Comparison of ENCODE assay signal across 8 cellular contexts in the genomic region with DNA sequence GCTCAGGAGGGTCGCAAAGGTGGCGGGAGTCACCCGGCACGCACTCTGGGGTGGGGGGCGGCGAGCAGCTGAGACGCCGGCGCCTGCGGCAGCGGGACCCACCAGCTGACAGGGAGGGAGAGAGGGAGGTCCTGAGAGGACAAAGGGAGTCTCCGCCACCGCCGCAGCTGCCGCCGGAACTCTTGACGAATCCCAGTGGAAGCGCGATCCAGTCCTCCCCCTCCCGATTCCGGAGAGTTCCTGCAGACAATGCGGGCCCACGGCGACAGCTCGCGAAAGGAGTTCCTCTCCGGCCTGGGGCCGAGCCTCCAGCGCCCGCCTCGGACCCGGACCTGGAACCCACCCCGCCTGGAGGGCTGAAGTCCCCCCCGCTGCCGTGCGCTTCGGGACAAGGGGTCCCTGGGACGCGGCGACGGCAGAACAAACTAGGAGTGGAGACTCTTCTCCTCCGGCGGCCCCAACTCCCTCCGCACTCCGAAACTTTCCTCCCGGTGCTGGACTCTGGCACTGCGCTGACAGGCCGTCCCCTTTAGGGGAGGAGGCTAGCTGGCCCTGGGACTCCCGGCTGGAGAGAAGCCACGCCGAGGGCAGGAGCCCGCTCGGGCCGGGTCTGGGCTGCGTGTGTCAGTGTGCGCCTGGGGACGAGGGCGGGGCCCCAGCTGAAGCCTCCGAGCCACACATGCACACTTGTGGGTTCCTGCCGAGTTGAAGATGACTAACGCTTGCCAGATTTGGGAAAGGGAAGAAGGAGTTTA. TPM values are rescaled to one million over a fixed set of nuclear protein-coding genes. Genes with fewer than 3 reads are reported as not detected.
DNase-seq lines count a peak whose midpoint lies in the region; ATAC-seq and TF ChIP-seq lines count a peak whose summit lies in the region.

ANTXR2 (minus strand) TSS at position 623 of the 755 bp plus-strand sequence. CDS start 669 bp downstream, outside the sequence.

- peak within 1 kb of the TSS; percentile 74 for H3K27ac ChIP-seq in 22Rv1

- H3K36me3 Mint-ChIP-seq in activated CD4-positive, alpha-beta T cell treated with anti-CD3 and anti-CD28 coated beads for 36 hours (ENCODE audit: low read depth), result peaks cover 12% of the 10 kb centered on the region

- intact Hi-C loops in activated CD4-positive, alpha-beta T cell treated with anti-CD3 and anti-CD28 coated beads for 36 hours (cut with DNase I, micrococcal nuclease), result loop anchor here (1.0 to 5.0 kb wide), 5 partner anchors 14 to 155 kb away; no protein-coding TSS in a partner anchor
- intact Hi-C loops in left colon (cut with DNase I, micrococcal nuclease), result loop anchor here in 1 of 2 donors (10.0 kb wide), 1 partner anchor 112 kb away; no protein-coding TSS in a partner anchor

- ATAC-seq in GM18505 (IDR thresholded peaks at IDR 0.05; ENCODE audit: unreplicated experiment) (peak; percentile 73), HG02970 (IDR thresholded peaks at IDR 0.05; ENCODE audit: low FRiP score, unreplicated experiment) (peak; percentile 59), left colon (peak; percentile 91)
- peak; percentile 64 for ATAC-seq in activated CD4-positive, alpha-beta T cell treated with anti-CD3 and anti-CD28 coated beads for 36 hours

- POLR2A ChIA-PET in activated CD4-positive, alpha-beta T cell treated with anti-CD3 and anti-CD28 coated beads for 36 hours (lab: Charles Lee), result interaction anchor here (0.6 to 0.9 kb wide), 3 partner anchors 16 to 289 kb away, joined by 3 to 5 read pairs (median 3); no protein-coding TSS in a partner anchor

- H3K4me1 Mint-ChIP-seq in activated CD4-positive, alpha-beta T cell treated with anti-CD3 and anti-CD28 coated beads for 36 hours, result peaks cover 86% of the 10 kb centered on the region

- TF ChIP-seq CTCF in 22Rv1 (IDR thresholded peaks at IDR 0.05), result 0 out of 2 replicates have a peak, but pooled peaks have one; percentile 5

- DNase-seq in NCI-H2171 treated with DMSO at 0.1 percent for 48 hours (lab: John Stamatoyannopoulos, UW) (peak; percentile 49), cortex of kidney (lab: John Stamatoyannopoulos, UW) (peak; percentile 77), left colon (peak; percentile 91 to 93)
- DNase-seq in activated CD4-positive, alpha-beta T cell treated with anti-CD3 and anti-CD28 coated beads for 36 hours, result peak; percentile 79
- DNase-seq in stimulated activated CD4-positive, alpha-beta T cell treated with anti-CD3 and anti-CD28 coated beads, Interleukin-1b, Interleukin-23, amount 100 ng/mL, for 48 hours, result peak; percentile 57

- TF ChIP-seq POLR2A in GM18505 (IDR thresholded peaks at IDR 0.05; ENCODE audit: borderline replicate concordance, extremely low read depth, insufficient read depth, insufficient read length), result peak; percentile 57

- H3K9me3 Mint-ChIP-seq in activated CD4-positive, alpha-beta T cell treated with anti-CD3 and anti-CD28 coated beads for 36 hours (ENCODE audit: low read depth), result no peaks in the 10 kb centered on the region

- H3K4me3 Mint-ChIP-seq in activated CD4-positive, alpha-beta T cell treated with anti-CD3 and anti-CD28 coated beads for 36 hours, result peak within 1 kb of the TSS; percentile 80

- CTCF ChIA-PET in activated CD4-positive, alpha-beta T cell treated with anti-CD3 and anti-CD28 coated beads for 36 hours (lab: Charles Lee), result interaction anchor here (1.3 to 3.2 kb wide), 4 partner anchors 11 to 110 kb away, joined by 3 to 18 read pairs (median 4); no protein-coding TSS in a partner anchor

- H3K27ac Mint-ChIP-seq in activated CD4-positive, alpha-beta T cell treated with anti-CD3 and anti-CD28 coated beads for 36 hours, result peak within 1 kb of the TSS; percentile 82

- peaks cover 4% of the 10 kb centered on the region for H3K27me3 Mint-ChIP-seq in activated CD4-positive, alpha-beta T cell treated with anti-CD3 and anti-CD28 coated beads for 36 hours

RNA-seq across cellular contexts. Expression of gene ANTXR2, which starts in this region (rescaled TPM):
- 1 to 10 TPM; 2.3 to 3.8 TPM for total RNA-seq in activated CD4-positive, alpha-beta T cell treated with anti-CD3 and anti-CD28 coated beads for 36 hours
- 100 to 1,000 TPM in 1 of 2 donors, 10 to 100 TPM in 1; 70.0 to 135 TPM for total RNA-seq in left colon

Comparison
In these comparisons a context has a peak if more than half of its experiments do, and no peak if none do; other contexts are left out.
1. Peak in every context shown above with its lines: DNase-seq, ATAC-seq and H3K27ac ChIP-seq.
2. RNA of gene ANTXR2 (total RNA-seq): 70.0 to 135 TPM in left colon; 2.3 to 3.8 TPM in activated CD4-positive, alpha-beta T cell treated with anti-CD3 and anti-CD28 coated beads for 36 hours; every median in the first group is over 10 times any median in the second.